Comparison of ENCODE assay signal across 1 cellular context in the genomic region with DNA sequence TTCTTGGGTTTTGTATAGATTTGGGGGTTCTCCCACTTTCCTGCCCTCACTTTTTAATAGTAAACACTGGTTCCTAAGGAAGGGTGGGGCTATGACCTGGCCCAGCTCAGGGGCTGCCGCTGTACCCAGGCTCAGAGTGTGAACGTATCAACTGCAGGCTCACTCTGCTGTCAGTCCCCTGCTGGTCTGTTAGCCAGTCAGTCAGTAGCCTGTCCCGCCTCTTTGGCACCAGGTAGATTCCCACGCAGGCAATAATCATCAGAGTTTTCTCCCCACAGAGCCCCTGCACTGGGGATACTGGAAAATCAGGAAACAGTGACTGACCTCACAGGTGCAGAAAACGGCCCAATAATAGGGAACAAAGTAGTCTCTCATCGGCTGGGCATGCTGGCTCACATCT.
TF ChIP-seq lines count a peak whose summit lies in the region.

No MANE protein-coding gene starts in this region.

TF ChIP-seq in GM23338, 12 proteins besides CTCF, POLR2A, EP300 and RAD21 (continued from another document):
- no peak for TF ChIP-seq ETS1 (IDR thresholded peaks at IDR 0.05)
- TF ChIP-seq, protein P1, sequence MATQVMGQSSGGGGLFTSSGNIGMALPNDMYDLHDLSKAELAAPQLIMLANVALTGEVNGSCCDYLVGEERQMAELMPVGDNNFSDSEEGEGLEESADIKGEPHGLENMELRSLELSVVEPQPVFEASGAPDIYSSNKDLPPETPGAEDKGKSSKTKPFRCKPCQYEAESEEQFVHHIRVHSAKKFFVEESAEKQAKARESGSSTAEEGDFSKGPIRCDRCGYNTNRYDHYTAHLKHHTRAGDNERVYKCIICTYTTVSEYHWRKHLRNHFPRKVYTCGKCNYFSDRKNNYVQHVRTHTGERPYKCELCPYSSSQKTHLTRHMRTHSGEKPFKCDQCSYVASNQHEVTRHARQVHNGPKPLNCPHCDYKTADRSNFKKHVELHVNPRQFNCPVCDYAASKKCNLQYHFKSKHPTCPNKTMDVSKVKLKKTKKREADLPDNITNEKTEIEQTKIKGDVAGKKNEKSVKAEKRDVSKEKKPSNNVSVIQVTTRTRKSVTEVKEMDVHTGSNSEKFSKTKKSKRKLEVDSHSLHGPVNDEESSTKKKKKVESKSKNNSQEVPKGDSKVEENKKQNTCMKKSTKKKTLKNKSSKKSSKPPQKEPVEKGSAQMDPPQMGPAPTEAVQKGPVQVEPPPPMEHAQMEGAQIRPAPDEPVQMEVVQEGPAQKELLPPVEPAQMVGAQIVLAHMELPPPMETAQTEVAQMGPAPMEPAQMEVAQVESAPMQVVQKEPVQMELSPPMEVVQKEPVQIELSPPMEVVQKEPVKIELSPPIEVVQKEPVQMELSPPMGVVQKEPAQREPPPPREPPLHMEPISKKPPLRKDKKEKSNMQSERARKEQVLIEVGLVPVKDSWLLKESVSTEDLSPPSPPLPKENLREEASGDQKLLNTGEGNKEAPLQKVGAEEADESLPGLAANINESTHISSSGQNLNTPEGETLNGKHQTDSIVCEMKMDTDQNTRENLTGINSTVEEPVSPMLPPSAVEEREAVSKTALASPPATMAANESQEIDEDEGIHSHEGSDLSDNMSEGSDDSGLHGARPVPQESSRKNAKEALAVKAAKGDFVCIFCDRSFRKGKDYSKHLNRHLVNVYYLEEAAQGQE (IDR thresholded peaks at IDR 0.05; ENCODE audit: unreplicated experiment) = no peak
- TF ChIP-seq ZNF462 (CRISPR knock-in tag; IDR thresholded peaks at IDR 0.05) = no peak
- no peak for TF ChIP-seq EZH2phosphoT487 (IDR thresholded peaks at IDR 0.05; ENCODE audit: unreplicated experiment)
- no peak for TF ChIP-seq STAT1 (IDR thresholded peaks at IDR 0.05; ENCODE audit: unreplicated experiment)
- TF ChIP-seq NANOG (IDR thresholded peaks at IDR 0.05; ENCODE audit: borderline replicate concordance) = no peak
- TF ChIP-seq ZNF114 (CRISPR knock-in tag; IDR thresholded peaks at IDR 0.05) = no peak
- TF ChIP-seq POLR2AphosphoS5 (IDR thresholded peaks at IDR 0.05; ENCODE audit: low read depth) = no peak
- TF ChIP-seq JUNB (IDR thresholded peaks at IDR 0.05; ENCODE audit: unreplicated experiment) = no peak
